In the genomic region with DNA sequence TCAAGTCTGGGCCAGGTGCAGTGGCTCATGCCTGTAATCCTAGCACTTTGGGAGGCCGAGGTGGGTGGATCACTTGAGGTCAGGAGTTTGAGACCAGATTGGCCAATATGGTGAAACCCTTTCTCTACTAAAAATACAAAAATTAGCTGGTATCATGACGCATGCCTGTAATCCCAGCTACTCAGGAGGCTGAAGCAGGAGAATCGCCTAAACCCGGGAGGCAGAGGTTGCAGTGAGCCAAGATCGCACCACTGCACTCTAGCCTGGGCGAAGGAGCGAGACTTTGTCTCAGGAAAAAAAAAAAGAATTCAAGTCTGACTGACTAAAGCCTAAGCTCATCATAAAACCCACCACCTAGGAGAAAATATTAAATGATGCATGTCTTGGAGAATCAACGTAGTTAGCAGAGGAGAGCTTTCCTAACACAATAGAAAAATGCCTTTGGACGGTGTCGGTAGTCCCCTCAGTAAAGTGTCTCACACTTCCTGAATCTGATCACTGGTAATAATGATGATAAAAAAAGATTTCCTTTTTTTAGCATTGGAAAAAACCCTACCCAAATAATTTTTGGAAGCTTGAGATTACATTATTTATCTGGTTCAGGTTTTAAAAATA, we compare ENCODE assay signal across 7 cellular contexts.
DNase-seq lines count a peak whose midpoint lies in the region; ATAC-seq and TF ChIP-seq lines count a peak whose summit lies in the region.
"Not testable (repeated sequence)": the region's sequence is repeated elsewhere in the genome, so short reads cannot be mapped to it uniquely, and the experiment has no call there.

No MANE protein-coding gene starts in this region.

- H3K27ac ChIP-seq in HCT116 (ENCODE audit: low read depth, low read length) (peak overlapping the region; percentile 48), SK-N-MC (peak overlapping the region; percentile 68; the same call in 1 of the 2 replicates), esophagus muscularis mucosa (replicated peaks in 1 of 4) (peak overlapping the region; percentile 46 to 68 (median 62)), left lung (peak overlapping the region; percentile 60 to 64)
- H3K27ac ChIP-seq in neural progenitor cell: not testable (repeated sequence)

- peaks cover 42 to 51% of the 10 kb centered on the region in 2 experiments for H3K4me1 ChIP-seq in HCT116 (ENCODE audit: control insufficient read depth in 1 of 2, insufficient read depth in 2 of 2, low read length in 2 of 2)
- peaks cover 38 to 71% (median 63%) of the 10 kb centered on the region in 4 donors for H3K4me1 ChIP-seq in esophagus muscularis mucosa
- peaks cover 24 to 69% of the 10 kb centered on the region in 2 donors for H3K4me1 ChIP-seq in left lung
- not testable (repeated sequence) for H3K4me1 ChIP-seq in neural progenitor cell
- H3K4me1 ChIP-seq in skeletal muscle satellite cell (ENCODE audit: control insufficient read depth, insufficient read depth, low read length): peaks cover 38% of the 10 kb centered on the region

- BruUV-seq in HCT116 (replicated peaks; lab: Mats Ljungman, UMichigan); MCF 10A (replicated peaks; lab: Mats Ljungman, UMichigan): not testable (repeated sequence)

- not testable (repeated sequence) for H3K27me3 Mint-ChIP-seq in MCF 10A (ENCODE audit: insufficient read depth, unreplicated experiment); neural progenitor cell (ENCODE audit: insufficient read depth, low read depth)

- H3K27ac Mint-ChIP-seq in MCF 10A (ENCODE audit: low read depth, unreplicated experiment) (peak overlapping the region; percentile 90), neural progenitor cell (peak overlapping the region; percentile 82)

- not testable (repeated sequence) for H3K36me3 Mint-ChIP-seq in MCF 10A (ENCODE audit: insufficient read depth, unreplicated experiment); neural progenitor cell

- DNase-seq in HCT116 (ENCODE audit: low read depth, low spot score); SK-N-MC (ENCODE audit: low read depth, low spot score); esophagus muscularis mucosa (ENCODE audit: extremely low spot score); left lung; neural progenitor cell (ENCODE audit: low spot score): not testable (repeated sequence)
- peak; percentile 11 for DNase-seq in MCF 10A (ENCODE audit: unreplicated experiment)

- not testable (repeated sequence) for H3K9ac ChIP-seq in HCT116 (ENCODE audit: low read length); SK-N-MC (ENCODE audit: insufficient read length); neural progenitor cell
- peak overlapping the region; percentile 29 for H3K9ac ChIP-seq in skeletal muscle satellite cell (ENCODE audit: low read depth, low read length)

- not testable (repeated sequence) for TF ChIP-seq RAD21 in HCT116 (IDR thresholded peaks at IDR 0.05; ENCODE audit: low read depth)

- H3K4me3 Mint-ChIP-seq in MCF 10A (ENCODE audit: unreplicated experiment); neural progenitor cell: not testable (repeated sequence)

- H3K4me1 Mint-ChIP-seq in MCF 10A (ENCODE audit: insufficient read depth, unreplicated experiment) (peaks cover 15% of the 10 kb centered on the region), neural progenitor cell (peaks cover 25% of the 10 kb centered on the region)

- not testable (repeated sequence) for H3K9me3 ChIP-seq in HCT116 (ENCODE audit: control insufficient read depth in 1 of 2, insufficient read depth in 1 of 2, low read depth in 1 of 2, low read length in 2 of 2); SK-N-MC (ENCODE audit: low read depth, low read length); esophagus muscularis mucosa; left lung; neural progenitor cell (ENCODE audit: low read depth); skeletal muscle satellite cell (replicated peaks; ENCODE audit: low read length)

- not testable (repeated sequence) for H2AFZ ChIP-seq in HCT116 (ENCODE audit: low read depth, low read length, poor library complexity, severe bottlenecking); neural progenitor cell (replicated peaks)

- POLR2A ChIA-PET in HCT116 (lab: Charles Lee): not testable (repeated sequence)
- POLR2A ChIA-PET in MCF 10A (lab: Yijun Ruan, JAX): interaction anchor here (0.6 to 2.6 kb wide), 4 partner anchors 13 to 42 kb away, joined by 3 to 10 read pairs (median 4); no protein-coding TSS in a partner anchor

- H3K9me2 ChIP-seq in HCT116 (ENCODE audit: insufficient read depth): not testable (repeated sequence)

- CTCF ChIA-PET in HCT116 (lab: Charles Lee): interaction anchor here (1.4 to 1.6 kb wide), 2 partner anchors 10 to 574 kb away, joined by 3 to 4 read pairs; no protein-coding TSS in a partner anchor
- CTCF ChIA-PET in MCF 10A (lab: Yijun Ruan, JAX): interaction anchor here (0.6 to 1.1 kb wide), 8 partner anchors 13 to 236 kb away, joined by 3 to 5 read pairs (median 3); no protein-coding TSS in a partner anchor

- intact Hi-C loops in HCT116 (cut with micrococcal nuclease); esophagus muscularis mucosa (cut with DNase I): not testable (repeated sequence)
- intact Hi-C loops in MCF 10A (cut with micrococcal nuclease): loop anchor here (10.0 kb wide), 1 partner anchor 63 kb away; no protein-coding TSS in a partner anchor
- intact Hi-C loops in left lung (cut with DNase I): loop anchor here in 1 of 2 donors (10.0 kb wide), 1 partner anchor 193 kb away; a partner anchor contains a TSS

- H3K4me3 ChIP-seq in HCT116 (replicated peaks in 1 of 2; ENCODE audit: low read depth in 1 of 2, low read length in 2 of 2); SK-N-MC; esophagus muscularis mucosa; left lung; neural progenitor cell; skeletal muscle satellite cell (ENCODE audit: low read length): not testable (repeated sequence)

- not testable (repeated sequence) for H3K27me3 ChIP-seq in HCT116 (ENCODE audit: insufficient read depth, low read length); esophagus muscularis mucosa; left lung; neural progenitor cell; skeletal muscle satellite cell (ENCODE audit: control insufficient read depth, insufficient read depth, low read length)

- not testable (repeated sequence) for H3K36me3 ChIP-seq in HCT116 (ENCODE audit: control insufficient read depth in 1 of 2, insufficient read depth in 2 of 2, low read length in 2 of 2); SK-N-MC (ENCODE audit: insufficient read depth, low read length); esophagus muscularis mucosa; left lung; neural progenitor cell; skeletal muscle satellite cell (ENCODE audit: insufficient read depth, low read length)

- not testable (repeated sequence) for TF ChIP-seq EP300 in esophagus muscularis mucosa (IDR thresholded peaks at IDR 0.05)

- 76% methylated on average over 10 of the region's 10 CpGs for WGBS in esophagus muscularis mucosa

- not testable (repeated sequence) for H4K20me1 ChIP-seq in HCT116 (ENCODE audit: insufficient read depth); neural progenitor cell (ENCODE audit: low read depth)

- not testable (repeated sequence) for H3K9me3 Mint-ChIP-seq in MCF 10A (ENCODE audit: unreplicated experiment); neural progenitor cell

- H3K4me2 ChIP-seq in HCT116 (ENCODE audit: low read length): peak overlapping the region; percentile 48
- not testable (repeated sequence) for H3K4me2 ChIP-seq in neural progenitor cell; skeletal muscle satellite cell (ENCODE audit: low read length)

- peak; percentile 37 for ATAC-seq in HCT116
- not testable (repeated sequence) for ATAC-seq in left lung

- not testable (repeated sequence) for TF ChIP-seq POLR2A in HCT116 (IDR thresholded peaks at IDR 0.05; ENCODE audit: borderline replicate concordance, extremely low read depth, insufficient read depth, insufficient read length); esophagus muscularis mucosa (IDR thresholded peaks at IDR 0.05; ENCODE audit: low read depth)

- RAD21 ChIA-PET in HCT116 (lab: Charles Lee; ENCODE audit: low non-redundant PET in 1 of 2, low total read pairs in 2 of 2, uncharacterized antibody in 2 of 2, unreplicated experiment in 2 of 2): not testable (repeated sequence)

- not testable (repeated sequence) for H3F3A ChIP-seq in neural progenitor cell (ENCODE audit: low read depth)

- not testable (repeated sequence) for TF ChIP-seq CTCF in HCT116 (IDR thresholded peaks at IDR 0.05 in 2 of 3, conservative IDR thresholded peaks at IDR 0.05 in 1 of 3; ENCODE audit: borderline replicate concordance in 1 of 3, insufficient read depth in 1 of 3, low read depth in 2 of 3, low read length in 2 of 3); MCF 10A (IDR thresholded peaks at IDR 0.05; ENCODE audit: unreplicated experiment); esophagus muscularis mucosa (IDR thresholded peaks at IDR 0.05); left lung (IDR thresholded peaks at IDR 0.05); neural progenitor cell (IDR thresholded peaks at IDR 0.05)

- H3K79me2 ChIP-seq in HCT116 (ENCODE audit: insufficient read depth, low read length); neural progenitor cell (ENCODE audit: low read depth): not testable (repeated sequence)
